Comparison of ENCODE assay signal across 16 cellular contexts in the genomic region with DNA sequence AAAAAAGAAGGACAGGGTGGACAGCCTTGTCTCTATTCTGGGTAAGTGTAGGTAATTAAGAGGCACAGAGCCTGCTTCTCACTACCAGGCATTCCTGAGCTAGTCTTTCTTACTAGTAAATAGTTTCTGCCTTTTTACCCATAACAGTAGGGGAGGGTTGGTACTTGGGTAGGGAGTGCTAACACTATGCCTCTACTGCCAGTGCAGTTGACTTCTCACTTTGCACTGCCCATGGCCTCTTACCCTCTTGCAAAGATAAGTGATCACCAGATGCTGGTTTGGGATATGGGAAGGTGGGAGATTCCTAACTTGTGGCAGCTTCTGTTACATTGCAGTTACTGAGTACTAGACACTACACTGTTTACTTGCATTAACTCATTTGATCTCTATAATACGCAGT. TPM values are rescaled to one million over a fixed set of nuclear protein-coding genes. Genes with fewer than 3 reads are reported as not detected.
DNase-seq lines count a peak whose midpoint lies in the region; ATAC-seq, FAIRE-seq and TF ChIP-seq lines count a peak whose summit lies in the region.
"Had no signal": no experiment of that assay in that cellular context is flagged by ENCODE, and none has a peak within 500 bp of the region (broad histone marks: within the 10 kb centered on the region; RNA-seq: fewer than 3 reads in every experiment).

No MANE protein-coding gene starts in this region.

- H3K27ac ChIP-seq in HEK293 (ENCODE audit: extremely low read depth, low read depth, low read length), result no peak overlapping the region
- H3K27ac ChIP-seq in astrocyte (ENCODE audit: low read depth, low read length), result no peak overlapping the region
- H3K27ac ChIP-seq: C4-2B, HL-60 had no signal

- H2AFZ ChIP-seq in astrocyte (ENCODE audit: low read depth, low read length), result no peak overlapping the region

- FAIRE-seq in astrocyte (lab: Jason Lieb, UNC), result no peak
- FAIRE-seq: H54, RCC 7860 had no signal

- peaks cover 3% of the 10 kb centered on the region for H4K20me1 ChIP-seq in astrocyte (ENCODE audit: insufficient read depth, low read length)

- TF ChIP-seq CTCF in HEK293 (tag by site-specific recombination; IDR thresholded peaks at IDR 0.05) (no peak), astrocyte (IDR thresholded peaks at IDR 0.05; ENCODE audit: insufficient read depth, low read depth, low read length) (no peak)

- no peak for ATAC-seq in sciatic nerve
- ATAC-seq in HG02938 (IDR thresholded peaks at IDR 0.05; ENCODE audit: unreplicated experiment), result no peak
- ATAC-seq in HG02642 (IDR thresholded peaks at IDR 0.05; ENCODE audit: poor library complexity, unreplicated experiment), result no peak

- peaks cover 13% of the 10 kb centered on the region for H3K27me3 ChIP-seq in astrocyte (ENCODE audit: insufficient read depth, low read length)

- no peaks in the 10 kb centered on the region for H3K9me3 Mint-ChIP-seq in astrocyte (ENCODE audit: unreplicated experiment)

- H3K36me3 Mint-ChIP-seq in astrocyte (ENCODE audit: low read depth, unreplicated experiment), result peaks cover 19% of the 10 kb centered on the region

- H3K4me2 ChIP-seq in astrocyte (ENCODE audit: low read length), result no peak overlapping the region

- H3K27ac Mint-ChIP-seq in astrocyte (ENCODE audit: unreplicated experiment), result peak overlapping the region; percentile 14

- H3K79me2 ChIP-seq in astrocyte (ENCODE audit: insufficient read depth, low read length), result no peaks in the 10 kb centered on the region

- no peaks in the 10 kb centered on the region for H3K4me1 Mint-ChIP-seq in astrocyte (ENCODE audit: low read depth, unreplicated experiment)

- H3K4me3 ChIP-seq in HEK293 (ENCODE audit: low read depth, low read length) (no peak overlapping the region), astrocyte (ENCODE audit: insufficient read depth, low read depth, low read length) (no peak overlapping the region)

- DNase-seq in activated effector memory CD4-positive, alpha-beta T cell treated with anti-CD3 and anti-CD28 coated beads, Interleukin-2, amount 50 U/mL, for 16 hours, result peak; percentile 27
- no peak for DNase-seq in activated effector memory CD4-positive, alpha-beta T cell treated with Interleukin-2 at 50 U/mL for 16 hours
- DNase-seq in astrocyte (ENCODE audit: low read depth), result no peak
- peak; percentile 9 for DNase-seq in sciatic nerve (ENCODE audit: low spot score)
- DNase-seq: DMS153, EL, NCI-H1930, NCI-H510A treated with DMSO at 0.1 percent for 48 hours, SIG-M5 had no signal

- POLR2A ChIA-PET in HEK293 (lab: Yijun Ruan, JAX), result no interaction called here

- H3K4me1 ChIP-seq in HEK293 (ENCODE audit: control insufficient read depth, insufficient read depth, low read length) (no peaks in the 10 kb centered on the region), astrocyte (ENCODE audit: insufficient read depth, low read length) (no peaks in the 10 kb centered on the region)

- no peaks in the 10 kb centered on the region for H3K9me3 ChIP-seq in HEK293 (ENCODE audit: control insufficient read depth, insufficient read depth, low read depth, low read length)
- no peaks in the 10 kb centered on the region for H3K9me3 ChIP-seq in astrocyte (ENCODE audit: insufficient read depth, low read depth, low read length)

- H3K9ac ChIP-seq in astrocyte (ENCODE audit: low read length), result no peak overlapping the region

- H3K4me3 Mint-ChIP-seq in astrocyte (ENCODE audit: unreplicated experiment), result no peak overlapping the region

- H3K36me3 ChIP-seq in HEK293 (ENCODE audit: control insufficient read depth in 2 of 2, insufficient read depth in 1 of 2, low read length in 2 of 2), result peaks cover 41 to 48% of the 10 kb centered on the region in 2 experiments
- peaks cover 40% of the 10 kb centered on the region for H3K36me3 ChIP-seq in astrocyte (ENCODE audit: insufficient read depth, low read length)

- CTCF ChIA-PET in HEK293 (lab: Yijun Ruan, JAX), result interaction anchor here (0.9 kb wide), 1 partner anchor 11 kb away, joined by 5 read pairs; no protein-coding TSS in a partner anchor

- intact Hi-C loops in sciatic nerve (cut with DNase I), result no loop called here

- peaks cover 14% of the 10 kb centered on the region for H3K27me3 Mint-ChIP-seq in astrocyte (ENCODE audit: low read depth, unreplicated experiment)

TF ChIP-seq in HEK293, 187 proteins besides CTCF, POLR2A, EP300 and RAD21 (continues in another document):
- no peak for TF ChIP-seq ZNF488 (tag by site-specific recombination; IDR thresholded peaks at IDR 0.05)
- no peak for TF ChIP-seq ZNF184 (tag by site-specific recombination; IDR thresholded peaks at IDR 0.05)
- no peak for TF ChIP-seq ZNF518A (tag by site-specific recombination; conservative IDR thresholded peaks at IDR 0.05; ENCODE audit: low read depth)
- TF ChIP-seq, protein P1, sequence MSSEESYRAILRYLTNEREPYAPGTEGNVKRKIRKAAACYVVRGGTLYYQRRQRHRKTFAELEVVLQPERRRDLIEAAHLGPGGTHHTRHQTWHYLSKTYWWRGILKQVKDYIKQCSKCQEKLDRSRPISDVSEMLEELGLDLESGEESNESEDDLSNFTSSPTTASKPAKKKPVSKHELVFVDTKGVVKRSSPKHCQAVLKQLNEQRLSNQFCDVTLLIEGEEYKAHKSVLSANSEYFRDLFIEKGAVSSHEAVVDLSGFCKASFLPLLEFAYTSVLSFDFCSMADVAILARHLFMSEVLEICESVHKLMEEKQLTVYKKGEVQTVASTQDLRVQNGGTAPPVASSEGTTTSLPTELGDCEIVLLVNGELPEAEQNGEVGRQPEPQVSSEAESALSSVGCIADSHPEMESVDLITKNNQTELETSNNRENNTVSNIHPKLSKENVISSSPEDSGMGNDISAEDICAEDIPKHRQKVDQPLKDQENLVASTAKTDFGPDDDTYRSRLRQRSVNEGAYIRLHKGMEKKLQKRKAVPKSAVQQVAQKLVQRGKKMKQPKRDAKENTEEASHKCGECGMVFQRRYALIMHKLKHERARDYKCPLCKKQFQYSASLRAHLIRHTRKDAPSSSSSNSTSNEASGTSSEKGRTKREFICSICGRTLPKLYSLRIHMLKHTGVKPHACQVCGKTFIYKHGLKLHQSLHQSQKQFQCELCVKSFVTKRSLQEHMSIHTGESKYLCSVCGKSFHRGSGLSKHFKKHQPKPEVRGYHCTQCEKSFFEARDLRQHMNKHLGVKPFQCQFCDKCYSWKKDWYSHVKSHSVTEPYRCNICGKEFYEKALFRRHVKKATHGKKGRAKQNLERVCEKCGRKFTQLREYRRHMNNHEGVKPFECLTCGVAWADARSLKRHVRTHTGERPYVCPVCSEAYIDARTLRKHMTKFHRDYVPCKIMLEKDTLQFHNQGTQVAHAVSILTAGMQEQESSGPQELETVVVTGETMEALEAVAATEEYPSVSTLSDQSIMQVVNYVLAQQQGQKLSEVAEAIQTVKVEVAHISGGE (tag by site-specific recombination; conservative IDR thresholded peaks at IDR 0.05; ENCODE audit: low read depth), result no peak
- TF ChIP-seq IKZF3 (tag by site-specific recombination; IDR thresholded peaks at IDR 0.05), result peak; percentile 8; the same call in 1 of the 2 replicates
- no peak for TF ChIP-seq ZNF792 (tag by site-specific recombination; IDR thresholded peaks at IDR 0.05)
- TF ChIP-seq ZEB2 (tag by site-specific recombination; IDR thresholded peaks at IDR 0.05), result no peak
- no peak for TF ChIP-seq ZNF596 (tag by site-specific recombination; IDR thresholded peaks at IDR 0.05)
- no peak for TF ChIP-seq KLF16 (tag by site-specific recombination; IDR thresholded peaks at IDR 0.05)
- TF ChIP-seq KLF7 (tag by site-specific recombination; IDR thresholded peaks at IDR 0.05; ENCODE audit: borderline replicate concordance), result no peak

RNA-seq across cellular contexts. Expression of gene AHSA1, which starts 11.6 kb away (rescaled TPM):
- total RNA-seq in astrocyte (157 and 177 TPM in 2 replicates), sciatic nerve (90.1 TPM)

RNA-seq across cellular contexts. Expression of gene VIPAS39, which starts 12.1 kb away (rescaled TPM):
- 22.9 and 24.0 TPM in 2 replicates for total RNA-seq in astrocyte
- total RNA-seq in sciatic nerve, result 17.9 TPM

RNA-seq across cellular contexts. Expression of gene ISM2, which starts 29.1 kb away (rescaled TPM):
- total RNA-seq in astrocyte (0.39 and 0.50 TPM in 2 replicates), sciatic nerve (0.31 TPM)

RNA-seq across cellular contexts. Expression of gene NOXRED1, which starts 46.2 kb away (rescaled TPM):
- total RNA-seq in astrocyte (0.72 and 0.82 TPM in 2 replicates), sciatic nerve (1.0 TPM)

Comparison
In these comparisons a context has a peak if more than half of its experiments do, and no peak if none do; other contexts are left out.
1. DNase-seq: peak in activated effector memory CD4-positive, alpha-beta T cell treated with anti-CD3 and anti-CD28 coated beads, Interleukin-2, amount 50 U/mL, for 16 hours (single experiment) and sciatic nerve (single experiment); none in activated effector memory CD4-positive, alpha-beta T cell treated with Interleukin-2 at 50 U/mL for 16 hours (single experiment) and astrocyte (single experiment).